ENCODE assay signal across 1 cellular context in the genomic region with DNA sequence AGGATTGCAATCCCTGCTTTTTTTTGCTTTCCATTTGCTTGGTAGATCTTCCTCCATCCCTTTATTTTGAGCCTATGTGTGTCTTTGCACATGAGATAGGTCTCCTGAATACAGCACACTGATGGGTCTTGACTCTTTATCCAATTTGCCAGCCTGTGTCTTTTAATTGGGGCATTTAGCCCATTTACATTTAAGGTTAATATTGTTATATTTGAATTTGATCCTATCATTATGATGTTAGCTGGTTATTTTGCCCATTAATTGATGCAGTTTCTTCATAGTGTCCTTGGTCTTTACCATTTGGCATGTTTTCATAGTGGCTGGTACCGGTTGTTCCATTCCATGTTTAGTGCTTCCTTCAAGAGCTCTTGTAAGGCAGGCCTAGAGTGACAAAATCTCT. TPM values are rescaled to one million over a fixed set of nuclear protein-coding genes. Genes with fewer than 3 reads are reported as not detected.
"Had no signal": no experiment of that assay in that cellular context is flagged by ENCODE, and none has a peak within 500 bp of the region (broad histone marks: within the 10 kb centered on the region; RNA-seq: fewer than 3 reads in every experiment).

No MANE protein-coding gene starts in this region.

RNA-seq across cellular contexts. Expression of gene LEPR, which starts 45.4 kb away (rescaled TPM):
- total RNA-seq: PC-3 had no signal
